Comparison of ENCODE assay signal across 11 cellular contexts in genomic region chr1:174883361-174883760, GRCh38.
DNase-seq lines count a peak whose midpoint lies in the region; ATAC-seq and TF ChIP-seq lines count a peak whose summit lies in the region.
"Had no signal": no experiment of that assay in that cellular context is flagged by ENCODE, and none has a peak within 500 bp of the region (broad histone marks: within the 10 kb centered on the region; RNA-seq: fewer than 3 reads in every experiment).

No MANE protein-coding gene starts in this region.

- H3K36me3 ChIP-seq in CD8-positive, alpha-beta T cell (ENCODE audit: insufficient read depth, low read length): no peaks in the 10 kb centered on the region
- no peaks in the 10 kb centered on the region for H3K36me3 ChIP-seq in WERI-Rb-1

- intact Hi-C loops in CD8-positive, alpha-beta T cell (cut with DNase I, micrococcal nuclease): loop anchor here (1.0 to 5.0 kb wide), 5 partner anchors 99 to 146 kb away; partner anchors contain the start of gene CACYBP (in 1 of the 2)

- no peak overlapping the region for H3K4me3 Mint-ChIP-seq in CD8-positive, alpha-beta T cell
- H3K4me3 Mint-ChIP-seq in HFFc6: no peak overlapping the region
- H3K4me3 Mint-ChIP-seq: activated naive CD4-positive, alpha-beta T cell treated with anti-CD3 and anti-CD28 coated beads for 36 hours had no signal

- peaks cover 6% of the 10 kb centered on the region for H3K4me1 Mint-ChIP-seq in CD8-positive, alpha-beta T cell (ENCODE audit: low read depth)
- no peaks in the 10 kb centered on the region for H3K4me1 Mint-ChIP-seq in HFFc6 (ENCODE audit: low read depth)

- no peaks in the 10 kb centered on the region for H3K9me3 Mint-ChIP-seq in CD8-positive, alpha-beta T cell
- no peaks in the 10 kb centered on the region for H3K9me3 Mint-ChIP-seq in HFFc6
- H3K9me3 Mint-ChIP-seq: activated naive CD4-positive, alpha-beta T cell treated with anti-CD3 and anti-CD28 coated beads for 36 hours had no signal

- H3K9me3 ChIP-seq in CD8-positive, alpha-beta T cell (ENCODE audit: low read length): no peaks in the 10 kb centered on the region
- H3K9me3 ChIP-seq in WERI-Rb-1 (ENCODE audit: severe bottlenecking): no peaks in the 10 kb centered on the region
- H3K9me3 ChIP-seq: testis had no signal

- H3K27me3 ChIP-seq in CD8-positive, alpha-beta T cell (ENCODE audit: insufficient read depth, low read length): no peaks in the 10 kb centered on the region
- no peaks in the 10 kb centered on the region for H3K27me3 ChIP-seq in WERI-Rb-1 (ENCODE audit: insufficient read depth, low read depth, severe bottlenecking)
- H3K27me3 ChIP-seq: testis had no signal

- DNase-seq in CD8-positive, alpha-beta T cell: no peak
- DNase-seq in HFFc6: peak; percentile 34
- DNase-seq in WERI-Rb-1: no peak
- peak; percentile 50 for DNase-seq in left kidney (ENCODE audit: low read depth, low spot score)
- DNase-seq in effector CD8-positive, alpha-beta T cell (lab: John Stamatoyannopoulos, UW): no peak
- no peak for DNase-seq in NCI-H345 (lab: John Stamatoyannopoulos, UW)
- DNase-seq in activated effector memory CD4-positive, alpha-beta T cell treated with anti-CD3 and anti-CD28 coated beads, Interleukin-2, amount 50 U/mL, for 16 hours: no peak
- DNase-seq in OCI-M2 (lab: John Stamatoyannopoulos, UW; ENCODE audit: unreplicated experiment): no peak
- DNase-seq: activated naive CD4-positive, alpha-beta T cell treated with anti-CD3 and anti-CD28 coated beads for 36 hours; testis had no signal

- CTCF ChIA-PET in CD8-positive, alpha-beta T cell (lab: Charles Lee): interaction anchor here (0.5 to 3.2 kb wide), 13 partner anchors 33 to 265 kb away, joined by 3 to 17 read pairs (median 4); partner anchors contain the start of gene CACYBP

- peak; percentile 62 for ATAC-seq in CD8-positive, alpha-beta T cell

- H3K4me1 ChIP-seq in CD8-positive, alpha-beta T cell (ENCODE audit: insufficient read depth, low read length): no peaks in the 10 kb centered on the region
- H3K4me1 ChIP-seq: testis had no signal

- TF ChIP-seq CTCF in CD8-positive, alpha-beta T cell (IDR thresholded peaks at IDR 0.05): no peak
- peak; percentile 11; the same call in 1 of the 2 replicates for TF ChIP-seq CTCF in HFFc6 (IDR thresholded peaks at IDR 0.05)
- TF ChIP-seq CTCF in WERI-Rb-1 (IDR thresholded peaks at IDR 0.05; ENCODE audit: low read depth, low read length): peak; percentile 22; the same call in 1 of the 2 replicates

- POLR2A ChIA-PET in CD8-positive, alpha-beta T cell (lab: Charles Lee): interaction anchor here (0.6 to 1.9 kb wide), 2 partner anchors 100 to 116 kb away, joined by 3 to 11 read pairs; partner anchors contain the start of gene CACYBP

- peaks cover 8% of the 10 kb centered on the region for H3K36me3 Mint-ChIP-seq in CD8-positive, alpha-beta T cell
- H3K36me3 Mint-ChIP-seq in HFFc6 (ENCODE audit: low read depth): no peaks in the 10 kb centered on the region

- H3K27me3 Mint-ChIP-seq in CD8-positive, alpha-beta T cell (ENCODE audit: low read depth): no peaks in the 10 kb centered on the region
- 0 out of 2 replicates have a peak, but pooled peaks cover 2% of the 10 kb centered on the region for H3K27me3 Mint-ChIP-seq in HFFc6 (ENCODE audit: insufficient read depth)

- no peak overlapping the region for H3K27ac ChIP-seq in CD8-positive, alpha-beta T cell (ENCODE audit: low read depth, low read length)
- no peak overlapping the region for H3K27ac ChIP-seq in WERI-Rb-1
- H3K27ac ChIP-seq: skin epidermis, testis had no signal

- no peak overlapping the region for H3K4me3 ChIP-seq in CD8-positive, alpha-beta T cell (ENCODE audit: low read depth, low read length)
- no peak overlapping the region for H3K4me3 ChIP-seq in WERI-Rb-1 (ENCODE audit: low read depth, low read length)
- H3K4me3 ChIP-seq: skin epidermis, testis had no signal

- H3K27ac Mint-ChIP-seq in CD8-positive, alpha-beta T cell: no peak overlapping the region
- no peak overlapping the region for H3K27ac Mint-ChIP-seq in HFFc6
- H3K27ac Mint-ChIP-seq: activated naive CD4-positive, alpha-beta T cell treated with anti-CD3 and anti-CD28 coated beads for 36 hours had no signal

Comparison
In these comparisons a context has a peak if more than half of its experiments do, and no peak if none do; other contexts are left out.
1. DNase-seq: peak in HFFc6 (single experiment) and left kidney (single experiment); none in CD8-positive, alpha-beta T cell (0 of 7), WERI-Rb-1 (single experiment), effector CD8-positive, alpha-beta T cell (single experiment), NCI-H345 (single experiment), activated effector memory CD4-positive, alpha-beta T cell treated with anti-CD3 and anti-CD28 coated beads, Interleukin-2, amount 50 U/mL, for 16 hours (single experiment) and OCI-M2 (single experiment).